In the genomic region with DNA sequence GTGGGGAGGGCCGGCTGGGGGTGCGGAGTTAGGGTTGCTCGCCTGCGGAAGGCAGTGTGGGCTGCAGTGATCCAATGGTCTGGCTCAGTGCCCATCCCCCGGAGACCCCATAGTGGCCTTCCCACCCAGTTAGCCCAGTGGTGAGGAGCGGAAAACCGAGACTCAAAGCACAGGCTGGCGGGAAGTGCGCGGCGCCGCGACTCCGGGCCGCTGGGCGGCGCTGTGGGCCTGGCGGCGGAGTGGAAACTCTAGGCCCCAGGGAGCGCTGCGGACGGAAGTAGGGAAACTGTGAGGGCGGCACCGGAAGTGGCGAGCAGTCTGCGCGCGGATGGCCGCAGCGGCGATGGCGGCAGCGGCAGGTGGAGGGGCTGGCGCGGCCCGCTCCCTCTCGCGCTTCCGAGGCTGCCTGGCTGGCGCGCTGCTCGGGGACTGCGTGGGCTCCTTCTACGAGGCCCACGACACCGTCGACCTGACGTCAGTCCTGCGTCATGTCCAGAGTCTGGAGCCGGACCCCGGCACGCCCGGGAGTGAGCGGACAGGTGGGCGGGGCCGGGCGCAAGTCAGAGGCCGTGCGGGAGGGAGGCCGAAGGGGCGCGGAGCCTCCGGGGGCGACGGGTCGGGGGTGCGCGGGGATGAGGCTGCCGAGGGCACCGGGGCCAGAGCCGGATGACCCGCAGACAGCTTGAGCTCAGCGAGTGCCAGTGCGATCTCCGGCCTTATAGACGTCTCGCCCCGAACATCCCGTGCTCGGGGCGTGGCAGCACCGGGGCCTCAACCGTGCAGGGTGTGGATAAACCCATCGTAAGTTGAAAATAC, we compare ENCODE assay signal across 1 cellular context.
TF ChIP-seq lines count a peak whose summit lies in the region.

A gene with protein sequence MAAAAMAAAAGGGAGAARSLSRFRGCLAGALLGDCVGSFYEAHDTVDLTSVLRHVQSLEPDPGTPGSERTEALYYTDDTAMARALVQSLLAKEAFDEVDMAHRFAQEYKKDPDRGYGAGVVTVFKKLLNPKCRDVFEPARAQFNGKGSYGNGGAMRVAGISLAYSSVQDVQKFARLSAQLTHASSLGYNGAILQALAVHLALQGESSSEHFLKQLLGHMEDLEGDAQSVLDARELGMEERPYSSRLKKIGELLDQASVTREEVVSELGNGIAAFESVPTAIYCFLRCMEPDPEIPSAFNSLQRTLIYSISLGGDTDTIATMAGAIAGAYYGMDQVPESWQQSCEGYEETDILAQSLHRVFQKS (plus strand): TSS at position 316 of the 816 bp plus-strand sequence. CDS start 13 bp downstream, at position 329.

TF ChIP-seq in HEK293, 187 proteins besides CTCF, POLR2A, EP300 and RAD21 (continued from another document and continues in another):
- TF ChIP-seq, protein P1, sequence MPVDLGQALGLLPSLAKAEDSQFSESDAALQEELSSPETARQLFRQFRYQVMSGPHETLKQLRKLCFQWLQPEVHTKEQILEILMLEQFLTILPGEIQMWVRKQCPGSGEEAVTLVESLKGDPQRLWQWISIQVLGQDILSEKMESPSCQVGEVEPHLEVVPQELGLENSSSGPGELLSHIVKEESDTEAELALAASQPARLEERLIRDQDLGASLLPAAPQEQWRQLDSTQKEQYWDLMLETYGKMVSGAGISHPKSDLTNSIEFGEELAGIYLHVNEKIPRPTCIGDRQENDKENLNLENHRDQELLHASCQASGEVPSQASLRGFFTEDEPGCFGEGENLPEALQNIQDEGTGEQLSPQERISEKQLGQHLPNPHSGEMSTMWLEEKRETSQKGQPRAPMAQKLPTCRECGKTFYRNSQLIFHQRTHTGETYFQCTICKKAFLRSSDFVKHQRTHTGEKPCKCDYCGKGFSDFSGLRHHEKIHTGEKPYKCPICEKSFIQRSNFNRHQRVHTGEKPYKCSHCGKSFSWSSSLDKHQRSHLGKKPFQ (tag by site-specific recombination; IDR thresholded peaks at IDR 0.05), result peak; percentile 55; the same call in 1 of the 2 replicates
- TF ChIP-seq, protein P2, sequence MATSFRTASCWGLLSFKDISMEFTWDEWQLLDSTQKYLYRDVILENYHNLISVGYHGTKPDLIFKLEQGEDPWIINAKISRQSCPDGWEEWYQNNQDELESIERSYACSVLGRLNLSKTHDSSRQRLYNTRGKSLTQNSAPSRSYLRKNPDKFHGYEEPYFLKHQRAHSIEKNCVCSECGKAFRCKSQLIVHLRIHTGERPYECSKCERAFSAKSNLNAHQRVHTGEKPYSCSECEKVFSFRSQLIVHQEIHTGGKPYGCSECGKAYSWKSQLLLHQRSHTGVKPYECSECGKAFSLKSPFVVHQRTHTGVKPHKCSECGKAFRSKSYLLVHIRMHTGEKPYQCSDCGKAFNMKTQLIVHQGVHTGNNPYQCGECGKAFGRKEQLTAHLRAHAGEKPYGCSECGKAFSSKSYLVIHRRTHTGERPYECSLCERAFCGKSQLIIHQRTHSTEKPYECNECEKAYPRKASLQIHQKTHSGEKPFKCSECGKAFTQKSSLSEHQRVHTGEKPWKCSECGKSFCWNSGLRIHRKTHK (tag by site-specific recombination; IDR thresholded peaks at IDR 0.05), result no peak
- TF ChIP-seq ZNF274 (IDR thresholded peaks at IDR 0.05; ENCODE audit: low read length) (no peak), ZNF274 (tag by site-specific recombination; IDR thresholded peaks at IDR 0.05; ENCODE audit: borderline replicate concordance) (no peak), ZNF473 (tag by site-specific recombination; IDR thresholded peaks at IDR 0.05) (no peak), ZFHX2 (tag by site-specific recombination; conservative IDR thresholded peaks at IDR 0.05) (peak; percentile 93), ZNF24 (tag by site-specific recombination; IDR thresholded peaks at IDR 0.05) (peak; percentile 89), ZNF335 (tag by site-specific recombination; conservative IDR thresholded peaks at IDR 0.05) (peak; percentile 58; the same call in 1 of the 2 replicates), ZNF184 (tag by site-specific recombination; IDR thresholded peaks at IDR 0.05) (no peak), ZNF157 (tag by site-specific recombination; IDR thresholded peaks at IDR 0.05) (no peak), ZNF843 (tag by site-specific recombination; IDR thresholded peaks at IDR 0.05) (peak; percentile 82), KLF16 (tag by site-specific recombination; IDR thresholded peaks at IDR 0.05) (peak; percentile 96), ZBTB7A (tag by site-specific recombination; IDR thresholded peaks at IDR 0.05; ENCODE audit: low read depth) (0 out of 2 replicates have a peak, but pooled peaks have one; percentile 66), ZNF416 (tag by site-specific recombination; IDR thresholded peaks at IDR 0.05) (no peak), ZNF785 (tag by site-specific recombination; IDR thresholded peaks at IDR 0.05) (peak; percentile 82; the same call in 1 of the 2 replicates), ZNF501 (tag by site-specific recombination; IDR thresholded peaks at IDR 0.05) (peak; percentile 99), SP2 (tag by site-specific recombination; IDR thresholded peaks at IDR 0.05) (peak; percentile 91), ZNF404 (tag by site-specific recombination; IDR thresholded peaks at IDR 0.05) (no peak), ZNF214 (tag by site-specific recombination; IDR thresholded peaks at IDR 0.05; ENCODE audit: borderline replicate concordance) (no peak), ZNF10 (tag by site-specific recombination; IDR thresholded peaks at IDR 0.05) (no peak; the same call in none of the 2 replicates), MYNN (tag by site-specific recombination; IDR thresholded peaks at IDR 0.05; ENCODE audit: borderline replicate concordance) (0 out of 2 replicates have a peak, but pooled peaks have one; percentile 17), ZNF658 (tag by site-specific recombination; IDR thresholded peaks at IDR 0.05) (no peak; the same call in 1 of the 2 replicates), ZFP37 (tag by site-specific recombination; IDR thresholded peaks at IDR 0.05) (peak; percentile 84), ZBTB1 (tag by site-specific recombination; IDR thresholded peaks at IDR 0.05) (0 out of 2 replicates have a peak, but pooled peaks have one; percentile 12), KLF7 (tag by site-specific recombination; IDR thresholded peaks at IDR 0.05; ENCODE audit: borderline replicate concordance) (peak; percentile 94), ZNF664 (tag by site-specific recombination; IDR thresholded peaks at IDR 0.05) (peak; percentile 6; the same call in 1 of the 2 replicates), ZNF23 (tag by site-specific recombination; IDR thresholded peaks at IDR 0.05; ENCODE audit: borderline replicate concordance) (no peak)
- TF ChIP-seq, protein P3, sequence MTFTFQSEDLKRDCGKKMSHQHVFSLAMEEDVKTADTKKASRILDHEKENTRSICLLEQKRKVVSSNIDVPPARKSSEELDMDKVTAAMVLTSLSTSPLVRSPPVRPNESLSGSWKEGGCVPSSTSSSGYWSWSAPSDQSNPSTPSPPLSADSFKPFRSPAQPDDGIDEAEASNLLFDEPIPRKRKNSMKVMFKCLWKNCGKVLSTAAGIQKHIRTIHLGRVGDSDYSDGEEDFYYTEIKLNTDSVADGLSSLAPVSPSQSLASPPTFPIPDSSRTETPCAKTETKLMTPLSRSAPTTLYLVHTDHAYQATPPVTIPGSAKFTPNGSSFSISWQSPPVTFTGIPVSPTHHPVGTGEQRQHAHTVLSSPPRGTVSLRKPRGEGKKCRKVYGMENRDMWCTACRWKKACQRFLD (tag by site-specific recombination; IDR thresholded peaks at IDR 0.05), result no peak
- TF ChIP-seq, protein P4, sequence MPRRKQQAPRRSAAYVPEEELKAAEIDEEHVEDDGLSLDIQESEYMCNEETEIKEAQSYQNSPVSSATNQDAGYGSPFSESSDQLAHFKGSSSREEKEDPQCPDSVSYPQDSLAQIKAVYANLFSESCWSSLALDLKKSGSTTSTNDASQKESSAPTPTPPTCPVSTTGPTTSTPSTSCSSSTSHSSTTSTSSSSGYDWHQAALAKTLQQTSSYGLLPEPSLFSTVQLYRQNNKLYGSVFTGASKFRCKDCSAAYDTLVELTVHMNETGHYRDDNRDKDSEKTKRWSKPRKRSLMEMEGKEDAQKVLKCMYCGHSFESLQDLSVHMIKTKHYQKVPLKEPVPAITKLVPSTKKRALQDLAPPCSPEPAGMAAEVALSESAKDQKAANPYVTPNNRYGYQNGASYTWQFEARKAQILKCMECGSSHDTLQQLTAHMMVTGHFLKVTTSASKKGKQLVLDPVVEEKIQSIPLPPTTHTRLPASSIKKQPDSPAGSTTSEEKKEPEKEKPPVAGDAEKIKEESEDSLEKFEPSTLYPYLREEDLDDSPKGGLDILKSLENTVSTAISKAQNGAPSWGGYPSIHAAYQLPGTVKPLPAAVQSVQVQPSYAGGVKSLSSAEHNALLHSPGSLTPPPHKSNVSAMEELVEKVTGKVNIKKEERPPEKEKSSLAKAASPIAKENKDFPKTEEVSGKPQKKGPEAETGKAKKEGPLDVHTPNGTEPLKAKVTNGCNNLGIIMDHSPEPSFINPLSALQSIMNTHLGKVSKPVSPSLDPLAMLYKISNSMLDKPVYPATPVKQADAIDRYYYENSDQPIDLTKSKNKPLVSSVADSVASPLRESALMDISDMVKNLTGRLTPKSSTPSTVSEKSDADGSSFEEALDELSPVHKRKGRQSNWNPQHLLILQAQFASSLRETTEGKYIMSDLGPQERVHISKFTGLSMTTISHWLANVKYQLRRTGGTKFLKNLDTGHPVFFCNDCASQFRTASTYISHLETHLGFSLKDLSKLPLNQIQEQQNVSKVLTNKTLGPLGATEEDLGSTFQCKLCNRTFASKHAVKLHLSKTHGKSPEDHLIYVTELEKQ (tag by site-specific recombination; IDR thresholded peaks at IDR 0.05; ENCODE audit: borderline replicate concordance), result peak; percentile 28; the same call in 1 of the 2 replicates
- TF ChIP-seq, protein P5, sequence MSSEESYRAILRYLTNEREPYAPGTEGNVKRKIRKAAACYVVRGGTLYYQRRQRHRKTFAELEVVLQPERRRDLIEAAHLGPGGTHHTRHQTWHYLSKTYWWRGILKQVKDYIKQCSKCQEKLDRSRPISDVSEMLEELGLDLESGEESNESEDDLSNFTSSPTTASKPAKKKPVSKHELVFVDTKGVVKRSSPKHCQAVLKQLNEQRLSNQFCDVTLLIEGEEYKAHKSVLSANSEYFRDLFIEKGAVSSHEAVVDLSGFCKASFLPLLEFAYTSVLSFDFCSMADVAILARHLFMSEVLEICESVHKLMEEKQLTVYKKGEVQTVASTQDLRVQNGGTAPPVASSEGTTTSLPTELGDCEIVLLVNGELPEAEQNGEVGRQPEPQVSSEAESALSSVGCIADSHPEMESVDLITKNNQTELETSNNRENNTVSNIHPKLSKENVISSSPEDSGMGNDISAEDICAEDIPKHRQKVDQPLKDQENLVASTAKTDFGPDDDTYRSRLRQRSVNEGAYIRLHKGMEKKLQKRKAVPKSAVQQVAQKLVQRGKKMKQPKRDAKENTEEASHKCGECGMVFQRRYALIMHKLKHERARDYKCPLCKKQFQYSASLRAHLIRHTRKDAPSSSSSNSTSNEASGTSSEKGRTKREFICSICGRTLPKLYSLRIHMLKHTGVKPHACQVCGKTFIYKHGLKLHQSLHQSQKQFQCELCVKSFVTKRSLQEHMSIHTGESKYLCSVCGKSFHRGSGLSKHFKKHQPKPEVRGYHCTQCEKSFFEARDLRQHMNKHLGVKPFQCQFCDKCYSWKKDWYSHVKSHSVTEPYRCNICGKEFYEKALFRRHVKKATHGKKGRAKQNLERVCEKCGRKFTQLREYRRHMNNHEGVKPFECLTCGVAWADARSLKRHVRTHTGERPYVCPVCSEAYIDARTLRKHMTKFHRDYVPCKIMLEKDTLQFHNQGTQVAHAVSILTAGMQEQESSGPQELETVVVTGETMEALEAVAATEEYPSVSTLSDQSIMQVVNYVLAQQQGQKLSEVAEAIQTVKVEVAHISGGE (tag by site-specific recombination; conservative IDR thresholded peaks at IDR 0.05; ENCODE audit: low read depth), result peak; percentile 98
- TF ChIP-seq, protein P6, sequence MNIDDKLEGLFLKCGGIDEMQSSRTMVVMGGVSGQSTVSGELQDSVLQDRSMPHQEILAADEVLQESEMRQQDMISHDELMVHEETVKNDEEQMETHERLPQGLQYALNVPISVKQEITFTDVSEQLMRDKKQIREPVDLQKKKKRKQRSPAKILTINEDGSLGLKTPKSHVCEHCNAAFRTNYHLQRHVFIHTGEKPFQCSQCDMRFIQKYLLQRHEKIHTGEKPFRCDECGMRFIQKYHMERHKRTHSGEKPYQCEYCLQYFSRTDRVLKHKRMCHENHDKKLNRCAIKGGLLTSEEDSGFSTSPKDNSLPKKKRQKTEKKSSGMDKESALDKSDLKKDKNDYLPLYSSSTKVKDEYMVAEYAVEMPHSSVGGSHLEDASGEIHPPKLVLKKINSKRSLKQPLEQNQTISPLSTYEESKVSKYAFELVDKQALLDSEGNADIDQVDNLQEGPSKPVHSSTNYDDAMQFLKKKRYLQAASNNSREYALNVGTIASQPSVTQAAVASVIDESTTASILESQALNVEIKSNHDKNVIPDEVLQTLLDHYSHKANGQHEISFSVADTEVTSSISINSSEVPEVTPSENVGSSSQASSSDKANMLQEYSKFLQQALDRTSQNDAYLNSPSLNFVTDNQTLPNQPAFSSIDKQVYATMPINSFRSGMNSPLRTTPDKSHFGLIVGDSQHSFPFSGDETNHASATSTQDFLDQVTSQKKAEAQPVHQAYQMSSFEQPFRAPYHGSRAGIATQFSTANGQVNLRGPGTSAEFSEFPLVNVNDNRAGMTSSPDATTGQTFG (tag by site-specific recombination; IDR thresholded peaks at IDR 0.05; ENCODE audit: borderline replicate concordance), result peak; percentile 94
- TF ChIP-seq, protein P7, sequence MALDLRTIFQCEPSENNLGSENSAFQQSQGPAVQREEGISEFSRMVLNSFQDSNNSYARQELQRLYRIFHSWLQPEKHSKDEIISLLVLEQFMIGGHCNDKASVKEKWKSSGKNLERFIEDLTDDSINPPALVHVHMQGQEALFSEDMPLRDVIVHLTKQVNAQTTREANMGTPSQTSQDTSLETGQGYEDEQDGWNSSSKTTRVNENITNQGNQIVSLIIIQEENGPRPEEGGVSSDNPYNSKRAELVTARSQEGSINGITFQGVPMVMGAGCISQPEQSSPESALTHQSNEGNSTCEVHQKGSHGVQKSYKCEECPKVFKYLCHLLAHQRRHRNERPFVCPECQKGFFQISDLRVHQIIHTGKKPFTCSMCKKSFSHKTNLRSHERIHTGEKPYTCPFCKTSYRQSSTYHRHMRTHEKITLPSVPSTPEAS (tag by site-specific recombination; IDR thresholded peaks at IDR 0.05), result peak; percentile 22; the same call in 1 of the 2 replicates
- TF ChIP-seq, protein P8, sequence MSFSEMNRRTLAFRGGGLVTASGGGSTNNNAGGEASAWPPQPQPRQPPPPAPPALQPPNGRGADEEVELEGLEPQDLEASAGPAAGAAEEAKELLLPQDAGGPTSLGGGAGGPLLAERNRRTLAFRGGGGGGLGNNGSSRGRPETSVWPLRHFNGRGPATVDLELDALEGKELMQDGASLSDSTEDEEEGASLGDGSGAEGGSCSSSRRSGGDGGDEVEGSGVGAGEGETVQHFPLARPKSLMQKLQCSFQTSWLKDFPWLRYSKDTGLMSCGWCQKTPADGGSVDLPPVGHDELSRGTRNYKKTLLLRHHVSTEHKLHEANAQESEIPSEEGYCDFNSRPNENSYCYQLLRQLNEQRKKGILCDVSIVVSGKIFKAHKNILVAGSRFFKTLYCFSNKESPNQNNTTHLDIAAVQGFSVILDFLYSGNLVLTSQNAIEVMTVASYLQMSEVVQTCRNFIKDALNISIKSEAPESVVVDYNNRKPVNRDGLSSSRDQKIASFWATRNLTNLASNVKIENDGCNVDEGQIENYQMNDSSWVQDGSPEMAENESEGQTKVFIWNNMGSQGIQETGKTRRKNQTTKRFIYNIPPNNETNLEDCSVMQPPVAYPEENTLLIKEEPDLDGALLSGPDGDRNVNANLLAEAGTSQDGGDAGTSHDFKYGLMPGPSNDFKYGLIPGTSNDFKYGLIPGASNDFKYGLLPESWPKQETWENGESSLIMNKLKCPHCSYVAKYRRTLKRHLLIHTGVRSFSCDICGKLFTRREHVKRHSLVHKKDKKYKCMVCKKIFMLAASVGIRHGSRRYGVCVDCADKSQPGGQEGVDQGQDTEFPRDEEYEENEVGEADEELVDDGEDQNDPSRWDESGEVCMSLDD (tag by site-specific recombination; IDR thresholded peaks at IDR 0.05), result no peak; the same call in 1 of the 2 replicates
